Comparison of ENCODE assay signal across 16 cellular contexts in genomic region chrX:109601458-109601857, GRCh38. TPM values are rescaled to one million over a fixed set of nuclear protein-coding genes. Genes with fewer than 3 reads are reported as not detected.
"Had no signal": no experiment of that assay in that cellular context is flagged by ENCODE, and none has a peak within 500 bp of the region (broad histone marks: within the 10 kb centered on the region; RNA-seq: fewer than 3 reads in every experiment).

No MANE protein-coding gene starts in this region.

- H3K36me3 Mint-ChIP-seq: naive thymus-derived CD8-positive, alpha-beta T cell had no signal

- ATAC-seq: mucosa of descending colon; naive thymus-derived CD8-positive, alpha-beta T cell had no signal

- H3K9me3 ChIP-seq: colonic mucosa, mucosa of descending colon, neutrophil, sigmoid colon had no signal

- H3K27ac Mint-ChIP-seq: naive thymus-derived CD8-positive, alpha-beta T cell had no signal

- H3K36me3 ChIP-seq: colonic mucosa, neutrophil, right atrium auricular region, sigmoid colon had no signal

- H3K27ac ChIP-seq: colonic mucosa, hepatocyte, neutrophil, right atrium auricular region, sigmoid colon, skin epidermis had no signal

- H3K4me1 ChIP-seq: colonic mucosa, right atrium auricular region, sigmoid colon had no signal

- H3K79me2 ChIP-seq: hepatocyte had no signal

- DNase-seq: colonic mucosa; dermis blood vessel endothelial cell; foreskin melanocyte; head of caudate nucleus; mucosa of descending colon; naive thymus-derived CD8-positive, alpha-beta T cell; posterior cingulate gyrus; sigmoid colon; stimulated activated CD4-positive, alpha-beta T cell treated with anti-CD3 and anti-CD28 coated beads, Interleukin-2, amount 100 ng/mL, for 24 hours; stimulated activated naive CD4-positive, alpha-beta T cell treated with Interleukin-2 at 50 U/mL for 16 hours; trophoblast cell had no signal

- H3K4me3 Mint-ChIP-seq: naive thymus-derived CD8-positive, alpha-beta T cell had no signal

- H3K27me3 ChIP-seq: colonic mucosa, hepatocyte, neutrophil, right atrium auricular region, sigmoid colon had no signal

- H3K4me3 ChIP-seq: colonic mucosa, hepatocyte, mucosa of descending colon, right atrium auricular region, sigmoid colon, skin epidermis had no signal

- H2AFZ ChIP-seq: hepatocyte had no signal

- H3K4me2 ChIP-seq: hepatocyte had no signal

RNA-seq across cellular contexts. Expression of gene KCNE5, which starts 23.5 kb away (rescaled TPM):
- total RNA-seq: colonic mucosa, dermis blood vessel endothelial cell, kidney epithelial cell, mucosa of descending colon had no signal
- polyA plus RNA-seq: naive thymus-derived CD8-positive, alpha-beta T cell; sigmoid colon had no signal
